ENCODE assay signal across 10 cellular contexts in the genomic region with DNA sequence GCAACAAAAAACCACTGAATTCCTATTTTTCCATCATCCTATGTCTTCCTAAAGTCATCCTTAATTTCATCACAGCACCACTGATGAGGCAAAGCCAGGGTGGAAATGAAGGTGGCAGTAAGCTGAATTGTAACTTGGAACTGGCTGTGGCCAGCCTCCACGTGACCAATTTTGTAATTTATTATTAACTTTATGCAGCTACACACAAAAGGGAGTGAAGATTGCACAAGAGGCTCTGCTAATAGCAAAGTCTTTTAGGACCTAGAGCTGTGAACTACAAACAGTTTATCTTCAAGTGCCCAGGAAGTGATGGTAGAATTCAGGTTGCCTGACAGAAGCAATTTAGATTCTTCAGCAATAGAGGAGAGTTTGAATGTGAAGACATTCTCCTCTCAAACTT.
DNase-seq lines count a peak whose midpoint lies in the region; ATAC-seq and TF ChIP-seq lines count a peak whose summit lies in the region.
"Had no signal": no experiment of that assay in that cellular context is flagged by ENCODE, and none has a peak within 500 bp of the region (broad histone marks: within the 10 kb centered on the region; RNA-seq: fewer than 3 reads in every experiment).

No MANE protein-coding gene starts in this region.

- no peak for ATAC-seq in activated T-cell treated with anti-CD3 and anti-CD28 coated beads, Interleukin-2, amount 50 U/mL, for 72 hours (replicated peaks in 1 of 2)
- ATAC-seq in GM21717 (IDR thresholded peaks at IDR 0.05; ENCODE audit: unreplicated experiment), result no peak
- ATAC-seq in CD4-positive, alpha-beta T cell (ENCODE audit: poor library complexity), result no peak

- POLR2A ChIA-PET in CD4-positive, alpha-beta T cell (lab: Charles Lee), result no interaction called here

- H3K9me3 ChIP-seq in SJSA1 (replicated peaks) (no peaks in the 10 kb centered on the region), tibial artery (no peaks in the 10 kb centered on the region)
- H3K9me3 ChIP-seq in CD4-positive, alpha-beta T cell (ENCODE audit: control insufficient read depth, low read length), result no peaks in the 10 kb centered on the region

- DNase-seq in activated T-cell treated with anti-CD3 and anti-CD28 coated beads, Interleukin-2, amount 50 U/mL, for 72 hours, result no peak
- no peak for DNase-seq in activated T-cell treated with anti-CD3 and anti-CD28 coated beads for 4 hours
- no peak for DNase-seq in SJSA1 (ENCODE audit: low read depth in 1 of 2, low spot score in 2 of 2)
- DNase-seq in glomerular visceral epithelial cell (ENCODE audit: extremely low spot score), result peak; percentile 72
- peak; percentile 62 to 72 for DNase-seq in tibial artery
- DNase-seq in NCI-H69 (lab: John Stamatoyannopoulos, UW), result no peak
- DNase-seq in CD4-positive, alpha-beta T cell, result no peak
- DNase-seq: activated gamma-delta T cell, SHP77 had no signal

- H3K36me3 ChIP-seq in SJSA1 (peaks cover 5% of the 10 kb centered on the region; the same call in 1 of the 2 replicates), tibial artery (no peaks in the 10 kb centered on the region)

- peaks cover 32% of the 10 kb centered on the region for H3K4me1 ChIP-seq in SJSA1 (replicated peaks)
- peaks cover 0 to 37% (median 28%) of the 10 kb centered on the region in 4 donors for H3K4me1 ChIP-seq in tibial artery

- H3K4me3 Mint-ChIP-seq in activated T-cell treated with anti-CD3 and anti-CD28 coated beads, Interleukin-2, amount 50 U/mL, for 72 hours, result peak overlapping the region; percentile 1 to 64
- no peak overlapping the region for H3K4me3 Mint-ChIP-seq in CD4-positive, alpha-beta T cell

- TF ChIP-seq CTCF in tibial artery (IDR thresholded peaks at IDR 0.05), result no peak
- TF ChIP-seq CTCF in CD4-positive, alpha-beta T cell (IDR thresholded peaks at IDR 0.05), result no peak

- H3K27me3 ChIP-seq in SJSA1 (replicated peaks) (no peaks in the 10 kb centered on the region), tibial artery (no peaks in the 10 kb centered on the region)
- H3K27me3 ChIP-seq in CD4-positive, alpha-beta T cell (ENCODE audit: control insufficient read depth, insufficient read depth, low read length), result peaks cover 7% of the 10 kb centered on the region

- H3K27ac ChIP-seq in SJSA1, result peak overlapping the region; percentile 74; the same call in 1 of the 2 replicates
- peak overlapping the region; percentile 74 to 83 for H3K27ac ChIP-seq in tibial artery
- H3K27ac ChIP-seq in CD4-positive, alpha-beta T cell (ENCODE audit: low read depth, low read length), result no peak overlapping the region

- peaks cover 0 to 3% of the 10 kb centered on the region in 2 donors for H3K36me3 Mint-ChIP-seq in activated T-cell treated with anti-CD3 and anti-CD28 coated beads, Interleukin-2, amount 50 U/mL, for 72 hours (ENCODE audit: insufficient read depth in 2 of 2)
- H3K36me3 Mint-ChIP-seq in CD4-positive, alpha-beta T cell (ENCODE audit: low read depth), result no peaks in the 10 kb centered on the region

- intact Hi-C loops in tibial artery (cut with DNase I; ENCODE audit: low total_unique reads), result no loop called here
- intact Hi-C loops in CD4-positive, alpha-beta T cell (cut with DNase I, micrococcal nuclease), result no loop called here

- peaks cover 76% of the 10 kb centered on the region for H3K4me1 Mint-ChIP-seq in activated T-cell treated with anti-CD3 and anti-CD28 coated beads, Interleukin-2, amount 50 U/mL, for 72 hours (ENCODE audit: low read depth)
- no peaks in the 10 kb centered on the region for H3K4me1 Mint-ChIP-seq in CD4-positive, alpha-beta T cell (ENCODE audit: low read depth)

- H3K4me3 ChIP-seq in SJSA1 (no peak overlapping the region), tibial artery (no peak overlapping the region)

- CTCF ChIA-PET in CD4-positive, alpha-beta T cell (lab: Charles Lee), result interaction anchor here (1.0 kb wide), 1 partner anchor 19 kb away, joined by 3 read pairs; no protein-coding TSS in a partner anchor

- H3K27me3 Mint-ChIP-seq in activated T-cell treated with anti-CD3 and anti-CD28 coated beads, Interleukin-2, amount 50 U/mL, for 72 hours (ENCODE audit: low read depth), result peaks cover 42% of the 10 kb centered on the region
- peaks cover 43% of the 10 kb centered on the region for H3K27me3 Mint-ChIP-seq in CD4-positive, alpha-beta T cell

- H3K27ac Mint-ChIP-seq in activated T-cell treated with anti-CD3 and anti-CD28 coated beads, Interleukin-2, amount 50 U/mL, for 72 hours, result peak overlapping the region; percentile 88
- no peak overlapping the region for H3K27ac Mint-ChIP-seq in CD4-positive, alpha-beta T cell

- peaks cover 0 to 2% of the 10 kb centered on the region in 2 donors for H3K9me3 Mint-ChIP-seq in activated T-cell treated with anti-CD3 and anti-CD28 coated beads, Interleukin-2, amount 50 U/mL, for 72 hours
- H3K9me3 Mint-ChIP-seq in CD4-positive, alpha-beta T cell, result no peaks in the 10 kb centered on the region

Comparison
In these comparisons a context has a peak if more than half of its experiments do, and no peak if none do; other contexts are left out.
1. DNase-seq: peak in glomerular visceral epithelial cell (single experiment) and tibial artery (2 of 2); none in activated T-cell treated with anti-CD3 and anti-CD28 coated beads, Interleukin-2, amount 50 U/mL, for 72 hours (0 of 2), activated T-cell treated with anti-CD3 and anti-CD28 coated beads for 4 hours (single experiment), SJSA1 (0 of 2), NCI-H69 (single experiment) and CD4-positive, alpha-beta T cell (0 of 10).